In the genomic region with DNA sequence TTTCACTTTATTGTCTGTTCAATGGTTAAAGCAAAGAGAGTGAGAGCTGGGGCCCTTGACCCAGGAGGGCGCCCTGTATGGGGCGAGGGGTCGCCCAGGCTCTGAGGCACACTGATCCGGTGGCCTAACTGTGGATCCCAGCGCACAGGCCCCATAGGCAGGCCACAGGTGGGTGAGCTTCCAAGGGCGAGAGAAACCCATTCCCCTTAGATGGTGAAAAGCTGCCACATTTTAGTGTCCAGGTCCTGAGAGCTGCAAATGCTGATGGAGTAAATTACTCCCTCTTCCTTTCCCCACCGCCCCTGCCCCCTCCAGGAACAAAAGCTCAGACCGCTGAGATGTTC, we compare ENCODE assay signal across 17 cellular contexts. TPM values are rescaled to one million over a fixed set of nuclear protein-coding genes. Genes with fewer than 3 reads are reported as not detected.
DNase-seq lines count a peak whose midpoint lies in the region; ATAC-seq and TF ChIP-seq lines count a peak whose summit lies in the region.
"Had no signal": no experiment of that assay in that cellular context is flagged by ENCODE, and none has a peak within 500 bp of the region (broad histone marks: within the 10 kb centered on the region; RNA-seq: fewer than 3 reads in every experiment).

No MANE protein-coding gene starts in this region.

- no peak for TF ChIP-seq EP300 in upper lobe of left lung (IDR thresholded peaks at IDR 0.05)

- H3K56ac ChIP-seq in IMR-90 (ENCODE audit: extremely low read depth, insufficient read depth, low read length): no peak overlapping the region

- no peak overlapping the region for H3K18ac ChIP-seq in IMR-90 (ENCODE audit: low read depth, low read length)

- no peak overlapping the region for H3K27ac Mint-ChIP-seq in activated naive CD8-positive, alpha-beta T cell treated with anti-CD3 and anti-CD28 coated beads, Interleukin-2, amount 10 ng/mL, durations not matched to agents 7 days and 5 days
- no peak overlapping the region for H3K27ac Mint-ChIP-seq in activated naive CD8-positive, alpha-beta T cell treated with anti-CD3 and anti-CD28 coated beads, Interleukin-2, amount 50 U/mL, for 24 hours
- H3K27ac Mint-ChIP-seq in naive B cell: peak overlapping the region in 4 of 6 donors; percentile 12 to 86 (median 65)

- peak overlapping the region; percentile 30 for H3K4me3 Mint-ChIP-seq in activated naive CD8-positive, alpha-beta T cell treated with anti-CD3 and anti-CD28 coated beads, Interleukin-2, amount 10 ng/mL, durations not matched to agents 7 days and 5 days
- H3K4me3 Mint-ChIP-seq in activated naive CD8-positive, alpha-beta T cell treated with anti-CD3 and anti-CD28 coated beads, Interleukin-2, amount 50 U/mL, for 24 hours: no peak overlapping the region
- peak overlapping the region in 5 of 8 donors; percentile 41 to 72 (median 63) for H3K4me3 Mint-ChIP-seq in naive B cell

- no peaks in the 10 kb centered on the region for H3K36me3 ChIP-seq in IMR-90 (ENCODE audit: control insufficient read depth, insufficient read depth, low read length)
- H3K36me3 ChIP-seq in upper lobe of left lung: no peaks in the 10 kb centered on the region
- H3K36me3 ChIP-seq: SJCRH30 had no signal

- TF ChIP-seq CTCF in IMR-90 (conservative IDR thresholded peaks at IDR 0.05; ENCODE audit: low read depth, low read length) (no peak), upper lobe of left lung (IDR thresholded peaks at IDR 0.05) (no peak)

- H3K9ac ChIP-seq in IMR-90 (ENCODE audit: low read depth, low read length): no peak overlapping the region

- no peak overlapping the region for H2BK120ac ChIP-seq in IMR-90 (ENCODE audit: low read depth, low read length)

- H3K9me3 ChIP-seq in IMR-90 (ENCODE audit: control insufficient read depth, insufficient read depth, low read length): no peaks in the 10 kb centered on the region
- H3K9me3 ChIP-seq in upper lobe of left lung: no peaks in the 10 kb centered on the region
- H3K9me3 ChIP-seq: SJCRH30 had no signal

- H4K8ac ChIP-seq in IMR-90 (ENCODE audit: low read depth in 2 of 2, low read length in 2 of 2): no peak overlapping the region

- in situ Hi-C loops in IMR-90 (cut with MboI; ENCODE audit: low sequenced_read_pairs): loop anchor here (5.0 kb wide), 2 partner anchors 301 to 406 kb away; no protein-coding TSS in a partner anchor

- no peaks in the 10 kb centered on the region for H3K79me1 ChIP-seq in IMR-90 (ENCODE audit: low read depth in 1 of 2, low read length in 2 of 2)

- TF ChIP-seq POLR2A in IMR-90 (IDR thresholded peaks at IDR 0.05; ENCODE audit: low read depth, low read length) (no peak), upper lobe of left lung (IDR thresholded peaks at IDR 0.05) (no peak), erythroblast (IDR thresholded peaks at IDR 0.05; ENCODE audit: low read length) (no peak)

- H3K14ac ChIP-seq in IMR-90 (replicated peaks; ENCODE audit: low read depth, low read length): no peak overlapping the region

- H2AK9ac ChIP-seq in IMR-90 (replicated peaks; ENCODE audit: low read depth, low read length, poor library complexity): no peak overlapping the region

- no TSS peak for BruUV-seq in IMR-90 (replicated peaks; lab: Mats Ljungman, UMichigan)

- H3K4me1 ChIP-seq in IMR-90 (ENCODE audit: control insufficient read depth, insufficient read depth, low read length): no peaks in the 10 kb centered on the region
- H3K4me1 ChIP-seq in upper lobe of left lung: peaks cover 18 to 33% (median 22%) of the 10 kb centered on the region in 4 donors
- H3K4me1 ChIP-seq: SJCRH30 had no signal

- H4K5ac ChIP-seq in IMR-90 (ENCODE audit: low read depth, low read length): no peak overlapping the region

- no peak overlapping the region for H4K91ac ChIP-seq in IMR-90 (ENCODE audit: insufficient read depth, low read depth, low read length)

- intact Hi-C loops in IMR-90 (cut with micrococcal nuclease): no loop called here

- H3K27me3 ChIP-seq in IMR-90 (ENCODE audit: control insufficient read depth, insufficient read depth, low read length): no peaks in the 10 kb centered on the region; the same call in 1 of the 2 replicates
- peaks cover 0 to 56% (median 34%) of the 10 kb centered on the region in 4 donors for H3K27me3 ChIP-seq in upper lobe of left lung
- H3K27me3 ChIP-seq: SJCRH30 had no signal

- H2BK20ac ChIP-seq in IMR-90 (ENCODE audit: low read depth, low read length): no peak overlapping the region

- peaks cover 27% of the 10 kb centered on the region for H3K4me1 Mint-ChIP-seq in activated naive CD8-positive, alpha-beta T cell treated with anti-CD3 and anti-CD28 coated beads, Interleukin-2, amount 10 ng/mL, durations not matched to agents 7 days and 5 days
- peaks cover 33% of the 10 kb centered on the region for H3K4me1 Mint-ChIP-seq in activated naive CD8-positive, alpha-beta T cell treated with anti-CD3 and anti-CD28 coated beads, Interleukin-2, amount 50 U/mL, for 24 hours
- H3K4me1 Mint-ChIP-seq in naive B cell: peaks cover 23 to 32% (median 29%) of the 10 kb centered on the region in 3 donors

- no peak for ATAC-seq in activated naive CD8-positive, alpha-beta T cell treated with anti-CD3 and anti-CD28 coated beads, Interleukin-2, amount 10 ng/mL, durations not matched to agents 7 days and 5 days (ENCODE audit: low read depth)
- ATAC-seq in activated naive CD8-positive, alpha-beta T cell treated with anti-CD3 and anti-CD28 coated beads, Interleukin-2, amount 50 U/mL, for 24 hours: no peak
- ATAC-seq in IMR-90 (ENCODE audit: low read depth) (no peak), naive B cell (ENCODE audit: low read depth in 2 of 2) (no peak), upper lobe of left lung (ENCODE audit: low FRiP score in 2 of 2) (no peak), HG02938 (IDR thresholded peaks at IDR 0.05; ENCODE audit: unreplicated experiment) (no peak), GM18873 (IDR thresholded peaks at IDR 0.05; ENCODE audit: low FRiP score, unreplicated experiment) (no peak)
- ATAC-seq: K562 had no signal

- H2AK5ac ChIP-seq in IMR-90 (ENCODE audit: low read depth, low read length): no peak overlapping the region

- CTCF ChIA-PET in IMR-90 (lab: Yijun Ruan, JAX): no interaction called here

- POLR2A ChIA-PET in activated naive CD8-positive, alpha-beta T cell treated with anti-CD3 and anti-CD28 coated beads, Interleukin-2, amount 10 ng/mL, durations not matched to agents 7 days and 5 days (lab: Charles Lee): no interaction called here
- POLR2A ChIA-PET in IMR-90 (lab: Charles Lee; ENCODE audit: unreplicated experiment): no interaction called here

- H2BK5ac ChIP-seq in IMR-90 (ENCODE audit: low read depth, low read length, poor library complexity, severe bottlenecking): no peak overlapping the region

- no peaks in the 10 kb centered on the region for H3K9me3 Mint-ChIP-seq in activated naive CD8-positive, alpha-beta T cell treated with anti-CD3 and anti-CD28 coated beads, Interleukin-2, amount 10 ng/mL, durations not matched to agents 7 days and 5 days
- H3K9me3 Mint-ChIP-seq in activated naive CD8-positive, alpha-beta T cell treated with anti-CD3 and anti-CD28 coated beads, Interleukin-2, amount 50 U/mL, for 24 hours: no peaks in the 10 kb centered on the region
- H3K9me3 Mint-ChIP-seq in naive B cell: peaks cover 0 to 29% (median 11%) of the 10 kb centered on the region in 7 donors

- dilution Hi-C loops in IMR-90 (cut with HindIII; ENCODE audit: low sequenced_read_pairs, unreplicated experiment): no loop called here

- H3K4me3 ChIP-seq in IMR-90 (ENCODE audit: insufficient read depth, low read depth, low read length) (no peak overlapping the region), upper lobe of left lung (no peak overlapping the region)
- H3K4me3 ChIP-seq: K562, SJCRH30 had no signal

- peaks cover 66% of the 10 kb centered on the region for H3K27me3 Mint-ChIP-seq in activated naive CD8-positive, alpha-beta T cell treated with anti-CD3 and anti-CD28 coated beads, Interleukin-2, amount 10 ng/mL, durations not matched to agents 7 days and 5 days
- H3K27me3 Mint-ChIP-seq in activated naive CD8-positive, alpha-beta T cell treated with anti-CD3 and anti-CD28 coated beads, Interleukin-2, amount 50 U/mL, for 24 hours: peaks cover 63% of the 10 kb centered on the region
- peaks cover 60 to 74% (median 64%) of the 10 kb centered on the region in 3 donors for H3K27me3 Mint-ChIP-seq in naive B cell

- no peak overlapping the region for H2BK15ac ChIP-seq in IMR-90 (ENCODE audit: low read depth, low read length)

- TF ChIP-seq RAD21 in IMR-90 (IDR thresholded peaks at IDR 0.05; ENCODE audit: low read length): no peak

- no peaks in the 10 kb centered on the region for H4K20me1 ChIP-seq in IMR-90 (ENCODE audit: insufficient read depth, low read length)

- no peak for DNase-seq in activated naive CD8-positive, alpha-beta T cell treated with anti-CD3 and anti-CD28 coated beads, Interleukin-2, amount 10 ng/mL, durations not matched to agents 7 days and 5 days
- DNase-seq in activated naive CD8-positive, alpha-beta T cell treated with anti-CD3 and anti-CD28 coated beads, Interleukin-2, amount 50 U/mL, for 24 hours: no peak
- DNase-seq in IMR-90 (no peak), naive B cell (no peak), upper lobe of left lung (no peak), erythroblast (lab: John Stamatoyannopoulos, UW) (no peak)
- DNase-seq: DMS79 treated with DMSO at 0.1 percent for 48 hours, GF-D8, NCI-H1436, NCI-H2081, NCI-H510A treated with DMSO at 0.1 percent for 48 hours, RPMI8226, SJCRH30 had no signal

- WGBS in IMR-90 (ENCODE audit: extremely low coverage in 2 of 2, insufficient read length in 1 of 2), 2 experiments: no CpG with 5 or more reads among the region's 8 CpGs
- 19 to 29% methylated on average over 6 to 8 of the region's 8 CpGs for WGBS in upper lobe of left lung, 2 donors

- no peak overlapping the region for H3K4me2 ChIP-seq in IMR-90 (ENCODE audit: low read depth, low read length)

- H3K27ac ChIP-seq in IMR-90 (ENCODE audit: insufficient read depth, low read length) (no peak overlapping the region), upper lobe of left lung (no peak overlapping the region)
- H3K27ac ChIP-seq: SJCRH30 had no signal

- H3K36me3 Mint-ChIP-seq in activated naive CD8-positive, alpha-beta T cell treated with anti-CD3 and anti-CD28 coated beads, Interleukin-2, amount 10 ng/mL, durations not matched to agents 7 days and 5 days: no peaks in the 10 kb centered on the region
- peaks cover 1% of the 10 kb centered on the region for H3K36me3 Mint-ChIP-seq in activated naive CD8-positive, alpha-beta T cell treated with anti-CD3 and anti-CD28 coated beads, Interleukin-2, amount 50 U/mL, for 24 hours (ENCODE audit: low read depth)
- H3K36me3 Mint-ChIP-seq in naive B cell: peaks cover 0 to 14% of the 10 kb centered on the region in 2 donors

- H3K23ac ChIP-seq in IMR-90 (ENCODE audit: low read depth, low read length): no peak overlapping the region

- H2AFZ ChIP-seq in IMR-90 (replicated peaks; ENCODE audit: low read length, poor library complexity): peak overlapping the region; percentile 56

- H3K4ac ChIP-seq in IMR-90 (ENCODE audit: low read depth, low read length): no peak overlapping the region

- no peaks in the 10 kb centered on the region for H3K9me1 ChIP-seq in IMR-90 (ENCODE audit: insufficient read depth, low read length)

RNA-seq across cellular contexts. Expression of gene DLX2, which starts 5.9 kb away (rescaled TPM):
- not detected for total RNA-seq in activated naive CD8-positive, alpha-beta T cell treated with anti-CD3 and anti-CD28 coated beads, Interleukin-2, amount 10 ng/mL, durations not matched to agents 7 days and 5 days
- not detected in 2 replicates for total RNA-seq in IMR-90 (2012; rRNA removed)
- 0.38 and 0.44 TPM in 2 replicates for polyA plus RNA-seq in IMR-90 (2012; rRNA removed)
- polyA plus RNA-seq in IMR-90 (2012; cell fraction: cytosol; rRNA removed): 0.55 and 0.60 TPM in 2 replicates
- polyA plus RNA-seq in IMR-90 (2012; cell fraction: nucleus; rRNA removed; ENCODE audit: low replicate concordance): 1.1 and 1.2 TPM in 2 replicates
- polyA plus RNA-seq in naive B cell (ENCODE audit: low read depth in 6 of 6): not detected
- total RNA-seq in upper lobe of left lung: not detected
- total RNA-seq: CD4-positive, alpha-beta memory T cell had no signal
- polyA plus RNA-seq: CD4-positive, alpha-beta memory T cell had no signal

RNA-seq across cellular contexts. Expression of gene DLX1, which starts 23.3 kb away (rescaled TPM):
- total RNA-seq in activated naive CD8-positive, alpha-beta T cell treated with anti-CD3 and anti-CD28 coated beads, Interleukin-2, amount 10 ng/mL, durations not matched to agents 7 days and 5 days: not detected
- total RNA-seq in IMR-90 (2012; rRNA removed) (0.36 and 1.1 TPM in 2 replicates), upper lobe of left lung (not detected)
- polyA plus RNA-seq in IMR-90 (2012; rRNA removed) (2.1 and 2.2 TPM in 2 replicates), naive B cell (ENCODE audit: low read depth in 6 of 6) (not detected)
- 0.97 and 1.3 TPM in 2 replicates for polyA plus RNA-seq in IMR-90 (2012; cell fraction: cytosol; rRNA removed)
- 3.7 and 5.4 TPM in 2 replicates for polyA plus RNA-seq in IMR-90 (2012; cell fraction: nucleus; rRNA removed; ENCODE audit: low replicate concordance)
- total RNA-seq: CD4-positive, alpha-beta memory T cell had no signal
- polyA plus RNA-seq: CD4-positive, alpha-beta memory T cell had no signal

Comparison
In these comparisons a context has a peak if more than half of its experiments do, and no peak if none do; other contexts are left out.
1. H3K27ac Mint-ChIP-seq: peak in naive B cell (4 of 6); none in activated naive CD8-positive, alpha-beta T cell treated with anti-CD3 and anti-CD28 coated beads, Interleukin-2, amount 10 ng/mL, durations not matched to agents 7 days and 5 days (single experiment) and activated naive CD8-positive, alpha-beta T cell treated with anti-CD3 and anti-CD28 coated beads, Interleukin-2, amount 50 U/mL, for 24 hours (single experiment).